In the genomic region with DNA sequence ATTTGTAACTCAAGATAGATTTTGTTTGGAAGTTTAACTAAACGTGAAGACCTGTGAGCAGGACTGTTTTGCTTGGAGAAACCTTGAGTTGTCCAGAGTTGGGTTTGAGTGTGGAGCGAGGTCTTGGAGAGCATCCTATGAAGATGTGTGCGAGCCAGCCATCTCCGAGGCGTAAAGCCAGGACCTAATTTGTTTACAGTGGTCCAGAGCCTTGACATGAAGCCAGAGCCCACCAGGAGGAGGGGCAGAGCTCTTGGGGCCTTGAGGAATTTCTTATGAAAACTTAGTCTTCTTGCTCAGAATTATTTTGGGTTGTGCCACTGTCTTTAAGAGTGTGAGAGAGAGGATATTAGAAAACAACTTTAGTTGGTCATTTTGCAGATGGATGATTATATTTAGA, we compare ENCODE assay signal across 14 cellular contexts.
"Had no signal": no experiment of that assay in that cellular context is flagged by ENCODE, and none has a peak within 500 bp of the region (broad histone marks: within the 10 kb centered on the region; RNA-seq: fewer than 3 reads in every experiment).

No MANE protein-coding gene starts in this region.

- H3K27me3 Mint-ChIP-seq: activated CD4-positive, alpha-beta T cell treated with anti-CD3 and anti-CD28 coated beads, Interleukin-2, amount 10 ng/mL, durations not matched to agents 7 days and 5 days; activated T-helper 17 cell treated with anti-CD3 and anti-CD28 coated beads, Interleukin-2, amount 50 U/mL, for 72 hours had no signal

- H3K27ac ChIP-seq: body of pancreas, colonic mucosa, esophagus muscularis mucosa, spleen had no signal

- H3K36me3 ChIP-seq: colonic mucosa, sigmoid colon, thyroid gland had no signal

- ATAC-seq: activated T-helper 17 cell treated with anti-CD3 and anti-CD28 coated beads, Interleukin-2, amount 50 U/mL, for 72 hours; body of pancreas; WTC11 had no signal

- H3K27me3 ChIP-seq: body of pancreas, colonic mucosa, esophagus muscularis mucosa, sigmoid colon, spleen, thyroid gland had no signal

- H3K36me3 Mint-ChIP-seq: WTC11 had no signal

- DNase-seq: activated CD4-positive, alpha-beta T cell treated with anti-CD3 and anti-CD28 coated beads, Interleukin-2, amount 10 ng/mL, durations not matched to agents 7 days and 5 days; activated CD8-positive, alpha-beta memory T cell treated with anti-CD3 and anti-CD28 coated beads for 24 hours; activated naive CD4-positive, alpha-beta T cell treated with Interleukin-2 at 50 U/mL for 16 hours; body of pancreas; caudate nucleus; colonic mucosa; foreskin fibroblast; sigmoid colon; spleen; T-helper 2 cell; thyroid gland had no signal

- H3K4me3 Mint-ChIP-seq: activated CD4-positive, alpha-beta T cell treated with anti-CD3 and anti-CD28 coated beads, Interleukin-2, amount 10 ng/mL, durations not matched to agents 7 days and 5 days; activated T-helper 17 cell treated with anti-CD3 and anti-CD28 coated beads, Interleukin-2, amount 50 U/mL, for 72 hours; WTC11 had no signal

- H3K9me3 ChIP-seq: body of pancreas, colonic mucosa, esophagus muscularis mucosa, sigmoid colon, spleen, thyroid gland had no signal

- H3K9me3 Mint-ChIP-seq: activated CD4-positive, alpha-beta T cell treated with anti-CD3 and anti-CD28 coated beads, Interleukin-2, amount 10 ng/mL, durations not matched to agents 7 days and 5 days; activated T-helper 17 cell treated with anti-CD3 and anti-CD28 coated beads, Interleukin-2, amount 50 U/mL, for 72 hours; WTC11 had no signal

- H3K4me3 ChIP-seq: body of pancreas, colonic mucosa, esophagus muscularis mucosa, sigmoid colon, spleen, thyroid gland had no signal

- H3K27ac Mint-ChIP-seq: activated CD4-positive, alpha-beta T cell treated with anti-CD3 and anti-CD28 coated beads, Interleukin-2, amount 10 ng/mL, durations not matched to agents 7 days and 5 days had no signal
